Comparison of ENCODE assay signal across 13 cellular contexts in genomic region chr5:181054138-181054537, GRCh38. TPM values are rescaled to one million over a fixed set of nuclear protein-coding genes. Genes with fewer than 3 reads are reported as not detected.
A peak's percentile ranks its signal among the peaks of the same experiment; 100 is the strongest.
DNase-seq lines count a peak whose midpoint lies in the region; ATAC-seq and TF ChIP-seq lines count a peak whose summit lies in the region.
"Had no signal": no experiment of that assay in that cellular context is flagged by ENCODE, and none has a peak within 500 bp of the region (broad histone marks: within the 10 kb centered on the region; RNA-seq: fewer than 3 reads in every experiment).

No MANE protein-coding gene starts in this region.

- H4K20me1 ChIP-seq in mammary epithelial cell (ENCODE audit: insufficient read depth, low read length): no peaks in the 10 kb centered on the region

- H3K4me3 ChIP-seq in breast epithelium (peak overlapping the region in 2 of 3 donors; percentile 57 to 77), mammary epithelial cell (replicated peaks in 1 of 3; ENCODE audit: insufficient read depth in 1 of 3, low read depth in 2 of 3, low read length in 3 of 3) (no peak overlapping the region), lung (peak overlapping the region; percentile 39), tibial artery (peak overlapping the region; percentile 33 to 57)

- H3K27ac ChIP-seq in breast epithelium: no peak overlapping the region
- no peak overlapping the region for H3K27ac ChIP-seq in mammary epithelial cell (ENCODE audit: insufficient read depth, low read depth, low read length)
- H3K27ac ChIP-seq in lung (ENCODE audit: low read depth in 1 of 2, low read length in 1 of 2): peak overlapping the region in 1 of 2 donors; percentile 38
- H3K27ac ChIP-seq in tibial artery: no peak overlapping the region

- H3K36me3 ChIP-seq in breast epithelium (no peaks in the 10 kb centered on the region), mammary epithelial cell (ENCODE audit: insufficient read depth, low read length) (no peaks in the 10 kb centered on the region), lung (ENCODE audit: control insufficient read depth in 2 of 2, insufficient read depth in 2 of 2, low read length in 2 of 2) (no peaks in the 10 kb centered on the region), tibial artery (no peaks in the 10 kb centered on the region)

- no peak for DNase-seq in breast epithelium (ENCODE audit: low spot score in 2 of 2)
- DNase-seq in mammary epithelial cell: no peak
- DNase-seq in activated T-helper 1 cell treated with anti-CD3 and anti-CD28 coated beads, Interleukin-12 subunit alpha, Interleukin-12 subunit beta, Interleukin-2, Interleukin-4 antibody, amounts not matched to agents 30 ng/mL and 10 ng/mL and 1 ng/mL, durations not matched to agents 14 hours and 24 hours and 36 hours (ENCODE audit: low spot score): no peak
- DNase-seq in lung (ENCODE audit: low spot score): no peak
- no peak for DNase-seq in tibial artery
- no peak for DNase-seq in stimulated activated naive CD4-positive, alpha-beta T cell treated with Interleukin-2 at 50 U/mL for 16 hours (lab: John Stamatoyannopoulos, UW)
- DNase-seq in cortex of kidney (lab: John Stamatoyannopoulos, UW): no peak
- DNase-seq in NCI-H2107 (lab: John Stamatoyannopoulos, UW): no peak
- DNase-seq: activated CD4-positive, CD25-positive, alpha-beta regulatory T cell; GF-D8; hippocampal formation; Kasumi-1; NCI-H2171 treated with DMSO at 0.1 percent for 48 hours had no signal

- no TSS peak for BruUV-seq in mammary epithelial cell (replicated peaks; lab: Mats Ljungman, UMichigan)

- 67% methylated on average over 6 of the region's 7 CpGs for WGBS in mammary epithelial cell (ENCODE audit: low coverage, missing lambda C conversion rate)
- 27 to 32% methylated on average over 7 of the region's 7 CpGs for WGBS in lung, 2 donors

- H3K9me3 ChIP-seq in breast epithelium: no peaks in the 10 kb centered on the region
- H3K9me3 ChIP-seq in mammary epithelial cell (replicated peaks; ENCODE audit: insufficient read depth, low read length): no peaks in the 10 kb centered on the region
- H3K9me3 ChIP-seq in lung (ENCODE audit: control insufficient read depth in 2 of 2, insufficient read depth in 1 of 2, low read length in 1 of 2): peaks cover 0 to under 1% of the 10 kb centered on the region in 2 donors
- no peaks in the 10 kb centered on the region for H3K9me3 ChIP-seq in tibial artery

- in situ Hi-C loops in mammary epithelial cell (cut with MboI; ENCODE audit: low sequenced_read_pairs in 2 of 2): no loop called here

- no peaks in the 10 kb centered on the region for H3K9me3 Mint-ChIP-seq in activated T-helper 1 cell treated with anti-CD3 and anti-CD28 coated beads, Interleukin-12 subunit alpha, Interleukin-12 subunit beta, Interleukin-2, Interleukin-4 antibody, amounts not matched to agents 30 ng/mL and 10 ng/mL and 1 ng/mL, durations not matched to agents 14 hours and 24 hours and 36 hours

- no peaks in the 10 kb centered on the region for H3K79me2 ChIP-seq in mammary epithelial cell (ENCODE audit: insufficient read depth, low read length)

- H3K4me1 Mint-ChIP-seq in activated T-helper 1 cell treated with anti-CD3 and anti-CD28 coated beads, Interleukin-12 subunit alpha, Interleukin-12 subunit beta, Interleukin-2, Interleukin-4 antibody, amounts not matched to agents 30 ng/mL and 10 ng/mL and 1 ng/mL, durations not matched to agents 14 hours and 24 hours and 36 hours (ENCODE audit: low read depth): peaks cover 6% of the 10 kb centered on the region

- no peak overlapping the region for H3K27ac Mint-ChIP-seq in activated T-helper 1 cell treated with anti-CD3 and anti-CD28 coated beads, Interleukin-12 subunit alpha, Interleukin-12 subunit beta, Interleukin-2, Interleukin-4 antibody, amounts not matched to agents 30 ng/mL and 10 ng/mL and 1 ng/mL, durations not matched to agents 14 hours and 24 hours and 36 hours

- H3K27me3 ChIP-seq in breast epithelium (peaks cover 2 to 90% of the 10 kb centered on the region in 2 donors), mammary epithelial cell (ENCODE audit: insufficient read depth, low read length) (peaks cover 37% of the 10 kb centered on the region), lung (ENCODE audit: control insufficient read depth, insufficient read depth) (no peaks in the 10 kb centered on the region), tibial artery (peaks cover 0 to 84% of the 10 kb centered on the region in 2 donors)

- H3K9ac ChIP-seq in mammary epithelial cell (ENCODE audit: insufficient read depth, low read length): no peak overlapping the region

- no peak for ATAC-seq in lung (ENCODE audit: insufficient read depth, low FRiP score)

- intact Hi-C loops in breast epithelium (cut with DNase I; ENCODE audit: low total_unique reads) (no loop called here), mammary epithelial cell (cut with micrococcal nuclease) (loop anchor here (10.0 kb wide), 1 partner anchor 101 kb away; no protein-coding TSS in a partner anchor), tibial artery (cut with DNase I; ENCODE audit: low total_unique reads) (no loop called here)
- intact Hi-C loops in activated T-helper 1 cell treated with anti-CD3 and anti-CD28 coated beads, Interleukin-12 subunit alpha, Interleukin-12 subunit beta, Interleukin-2, Interleukin-4 antibody, amounts not matched to agents 30 ng/mL and 10 ng/mL and 1 ng/mL, durations not matched to agents 14 hours and 24 hours and 36 hours (cut with micrococcal nuclease): loop anchor here (5.0 to 10.0 kb wide), 3 partner anchors 61 to 269 kb away; no protein-coding TSS in a partner anchor

- H3K4me3 Mint-ChIP-seq in activated T-helper 1 cell treated with anti-CD3 and anti-CD28 coated beads, Interleukin-12 subunit alpha, Interleukin-12 subunit beta, Interleukin-2, Interleukin-4 antibody, amounts not matched to agents 30 ng/mL and 10 ng/mL and 1 ng/mL, durations not matched to agents 14 hours and 24 hours and 36 hours: peak overlapping the region; percentile 46

- H3K4me1 ChIP-seq in breast epithelium (peaks cover 0 to 6% of the 10 kb centered on the region in 2 donors), mammary epithelial cell (ENCODE audit: insufficient read depth, low read length) (peaks cover 9% of the 10 kb centered on the region), lung (ENCODE audit: control insufficient read depth in 2 of 2, insufficient read depth in 2 of 2, low read length in 2 of 2) (peaks cover 3 to 17% of the 10 kb centered on the region in 2 donors), tibial artery (peaks cover 0 to 20% (median 17%) of the 10 kb centered on the region in 4 donors)

- no peak overlapping the region for H3K4me2 ChIP-seq in mammary epithelial cell (ENCODE audit: insufficient read depth, low read depth, low read length)

- no peak for TF ChIP-seq POLR2A in breast epithelium (IDR thresholded peaks at IDR 0.05)

- H3K27me3 Mint-ChIP-seq in activated T-helper 1 cell treated with anti-CD3 and anti-CD28 coated beads, Interleukin-12 subunit alpha, Interleukin-12 subunit beta, Interleukin-2, Interleukin-4 antibody, amounts not matched to agents 30 ng/mL and 10 ng/mL and 1 ng/mL, durations not matched to agents 14 hours and 24 hours and 36 hours (ENCODE audit: insufficient read depth): peaks cover 73% of the 10 kb centered on the region

- dilution Hi-C loops in mammary epithelial cell (cut with HindIII; ENCODE audit: low sequenced_read_pairs): no loop called here

- CTCF ChIA-PET in mammary epithelial cell (lab: Charles Lee; ENCODE audit: low non-redundant PET): no interaction called here

- TF ChIP-seq CTCF in breast epithelium (IDR thresholded peaks at IDR 0.05) (no peak), mammary epithelial cell (conservative IDR thresholded peaks at IDR 0.05 in 1 of 2, IDR thresholded peaks at IDR 0.05 in 1 of 2; ENCODE audit: extremely low read depth in 1 of 2, insufficient read depth in 1 of 2, low read depth in 1 of 2, low read length in 2 of 2) (no peak), lung (IDR thresholded peaks at IDR 0.05; ENCODE audit: control extremely low read depth, extremely low read depth) (no peak), tibial artery (IDR thresholded peaks at IDR 0.05) (no peak)

- H2AFZ ChIP-seq in mammary epithelial cell (ENCODE audit: low read depth, low read length): no peak overlapping the region

- H3K36me3 Mint-ChIP-seq in activated T-helper 1 cell treated with anti-CD3 and anti-CD28 coated beads, Interleukin-12 subunit alpha, Interleukin-12 subunit beta, Interleukin-2, Interleukin-4 antibody, amounts not matched to agents 30 ng/mL and 10 ng/mL and 1 ng/mL, durations not matched to agents 14 hours and 24 hours and 36 hours (ENCODE audit: low read depth): no peaks in the 10 kb centered on the region

RNA-seq across cellular contexts. Expression of gene BTNL9, which starts 14.1 kb away (rescaled TPM):
- total RNA-seq in breast epithelium (100 to 1,000 TPM in 1 of 3 donors, 10 to 100 TPM in 2; 27.2 to 169 (median 94.6) TPM), mammary epithelial cell (under 1 TPM in 1 of 2 donors, not detected in 1; 0.16 TPM), lung (10 to 100 TPM; 23.5 to 73.1 TPM)
- polyA plus RNA-seq in mammary epithelial cell (0.03 TPM), lung (10 to 100 TPM; 54.5 to 70.1 TPM)
- not detected for polyA minus RNA-seq in mammary epithelial cell
- total RNA-seq in activated T-helper 1 cell treated with anti-CD3 and anti-CD28 coated beads, Interleukin-12 subunit alpha, Interleukin-12 subunit beta, Interleukin-2, Interleukin-4 antibody, amounts not matched to agents 30 ng/mL and 10 ng/mL and 1 ng/mL, durations not matched to agents 14 hours and 24 hours and 36 hours: not detected in 2 replicates

Comparison
In these comparisons a context has a peak if more than half of its experiments do, and no peak if none do; other contexts are left out.
1. H3K4me3 ChIP-seq: peak in breast epithelium (2 of 3), lung (single experiment) and tibial artery (2 of 2); none in mammary epithelial cell (0 of 3).
2. RNA of gene BTNL9, which starts 14.1 kb away (total RNA-seq): 27.2 to 169 TPM in breast epithelium and 23.5 to 73.1 TPM in lung; 0.16 TPM in mammary epithelial cell and not detected in activated T-helper 1 cell treated with anti-CD3 and anti-CD28 coated beads, Interleukin-12 subunit alpha, Interleukin-12 subunit beta, Interleukin-2, Interleukin-4 antibody, amounts not matched to agents 30 ng/mL and 10 ng/mL and 1 ng/mL, durations not matched to agents 14 hours and 24 hours and 36 hours; every median in the first group is over 10 times any median in the second.
3. intact Hi-C loops: an anchor here in mammary epithelial cell (10.0 kb wide) and activated T-helper 1 cell treated with anti-CD3 and anti-CD28 coated beads, Interleukin-12 subunit alpha, Interleukin-12 subunit beta, Interleukin-2, Interleukin-4 antibody, amounts not matched to agents 30 ng/mL and 10 ng/mL and 1 ng/mL, durations not matched to agents 14 hours and 24 hours and 36 hours (5.0 to 10.0 kb wide); none called in breast epithelium and tibial artery.